27 cellular contexts compared by ENCODE assay signal in the genomic region with DNA sequence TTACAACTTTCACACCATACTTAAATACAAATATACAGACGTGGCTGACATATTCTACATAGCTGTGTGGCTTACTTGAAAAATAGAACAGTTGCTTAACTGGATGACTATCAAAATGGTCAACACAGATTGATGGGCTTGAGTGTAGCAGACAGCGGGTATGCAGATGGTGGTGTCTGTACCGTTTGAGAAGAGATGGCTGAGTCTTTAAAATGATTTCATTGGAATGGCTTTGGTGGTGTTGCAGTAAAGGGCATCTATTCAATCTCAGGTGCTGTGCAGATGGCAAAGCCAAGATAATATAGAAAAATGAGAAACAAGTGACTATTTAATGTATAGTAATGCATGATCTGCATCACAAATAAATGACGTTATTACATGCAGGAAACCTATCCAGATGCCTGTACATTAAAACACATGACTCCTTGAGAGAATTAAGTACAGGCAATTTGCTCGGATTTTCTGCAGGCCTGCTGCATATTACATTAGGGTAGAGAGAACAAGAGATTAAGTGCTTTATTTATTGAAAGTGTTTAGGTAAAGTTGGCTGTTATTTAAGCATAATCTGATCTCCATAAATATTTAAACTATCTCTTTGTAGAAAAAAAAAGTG.
"Had no signal": no experiment of that assay in that cellular context is flagged by ENCODE, and none has a peak within 500 bp of the region (broad histone marks: within the 10 kb centered on the region; RNA-seq: fewer than 3 reads in every experiment).

No MANE protein-coding gene starts in this region.

- H3K4me3 ChIP-seq: breast epithelium, gastroesophageal sphincter, heart left ventricle, neural progenitor cell, psoas muscle, transverse colon had no signal

- H3K4me1 Mint-ChIP-seq: activated CD4-positive, alpha-beta T cell treated with anti-CD3 and anti-CD28 coated beads, Interleukin-2, amount 10 ng/mL, durations not matched to agents 24 days and 14 days; immature natural killer cell; neural progenitor cell had no signal

- DNase-seq: activated CD4-positive, alpha-beta memory T cell treated with anti-CD3 and anti-CD28 coated beads for 36 hours; activated CD4-positive, alpha-beta T cell treated with anti-CD3 and anti-CD28 coated beads, Interleukin-2, amount 10 ng/mL, durations not matched to agents 24 days and 14 days; activated CD4-positive, CD25-positive, alpha-beta regulatory T cell treated with anti-CD3 and anti-CD28 coated beads, Interleukin-2, amount 50 U/mL, for 72 hours; activated CD8-positive, alpha-beta memory T cell treated with anti-CD3 and anti-CD28 coated beads, Interleukin-2, amount 50 U/mL, for 4 hours; activated T-cell treated with anti-CD3 and anti-CD28 coated beads, Interleukin-2, amount 50 U/mL, for 4 hours; central memory CD4-positive, alpha-beta T cell; heart left ventricle; hypothalamus; immature natural killer cell; kidney; left colon; midbrain; naive thymus-derived CD8-positive, alpha-beta T cell; occipital lobe; psoas muscle; stimulated activated CD4-positive, alpha-beta T cell treated with anti-CD3 and anti-CD28 coated beads, Interleukin-15, amount 100 ng/mL, for 24 hours; stimulated activated CD4-positive, alpha-beta T cell treated with anti-CD3 and anti-CD28 coated beads, Interleukin-2, amount 100 ng/mL, for 24 hours; stimulated activated naive CD4-positive, alpha-beta T cell; T1000; transverse colon had no signal

- H3K27ac Mint-ChIP-seq: activated CD4-positive, alpha-beta memory T cell treated with anti-CD3 and anti-CD28 coated beads for 36 hours; activated CD4-positive, alpha-beta T cell treated with anti-CD3 and anti-CD28 coated beads, Interleukin-2, amount 10 ng/mL, durations not matched to agents 24 days and 14 days; activated naive CD4-positive, alpha-beta T cell treated with anti-CD3 and anti-CD28 coated beads, Interleukin-2, amount 50 U/mL, for 72 hours; activated T-helper 2 cell treated with anti-CD3 and anti-CD28 coated beads, Interferon-gamma antibody, Interleukin-2, Interleukin-4, amounts not matched to agents 10 μg/mL and 5 μg/mL and 100 μg/mL, durations not matched to agents 14 hours and 24 hours and 36 hours; immature natural killer cell; naive thymus-derived CD8-positive, alpha-beta T cell; neural progenitor cell had no signal

- H3K36me3 ChIP-seq: breast epithelium, neural progenitor cell had no signal

- FAIRE-seq: endothelial cell of umbilical vein had no signal

- H3K9me3 Mint-ChIP-seq: activated T-cell treated with anti-CD3 and anti-CD28 coated beads, Interleukin-2, amount 50 U/mL, for 4 hours; immature natural killer cell had no signal

- H3K9me3 ChIP-seq: gastroesophageal sphincter, transverse colon had no signal

- ATAC-seq: activated naive CD4-positive, alpha-beta T cell treated with anti-CD3 and anti-CD28 coated beads, Interleukin-2, amount 50 U/mL, for 72 hours; activated T-cell treated with anti-CD3 and anti-CD28 coated beads, Interleukin-2, amount 50 U/mL, for 4 hours; gastroesophageal sphincter; heart left ventricle; left colon; naive thymus-derived CD8-positive, alpha-beta T cell; psoas muscle had no signal

- H3K27me3 Mint-ChIP-seq: activated CD4-positive, alpha-beta memory T cell treated with anti-CD3 and anti-CD28 coated beads for 36 hours; activated CD4-positive, alpha-beta T cell treated with anti-CD3 and anti-CD28 coated beads, Interleukin-2, amount 10 ng/mL, durations not matched to agents 24 days and 14 days; naive thymus-derived CD8-positive, alpha-beta T cell had no signal

- H3K27me3 ChIP-seq: breast epithelium, gastroesophageal sphincter, heart left ventricle, neural progenitor cell, transverse colon had no signal

- H3K4me1 ChIP-seq: breast epithelium, gastroesophageal sphincter, heart left ventricle, neural progenitor cell, parathyroid adenoma, transverse colon had no signal

- H3K4me3 Mint-ChIP-seq: activated CD4-positive, alpha-beta memory T cell treated with anti-CD3 and anti-CD28 coated beads for 36 hours; activated CD4-positive, alpha-beta T cell treated with anti-CD3 and anti-CD28 coated beads, Interleukin-2, amount 10 ng/mL, durations not matched to agents 24 days and 14 days; activated T-cell treated with anti-CD3 and anti-CD28 coated beads, Interleukin-2, amount 50 U/mL, for 4 hours; immature natural killer cell; naive thymus-derived CD8-positive, alpha-beta T cell; neural progenitor cell had no signal
